22 cellular contexts compared by ENCODE assay signal in the genomic region with DNA sequence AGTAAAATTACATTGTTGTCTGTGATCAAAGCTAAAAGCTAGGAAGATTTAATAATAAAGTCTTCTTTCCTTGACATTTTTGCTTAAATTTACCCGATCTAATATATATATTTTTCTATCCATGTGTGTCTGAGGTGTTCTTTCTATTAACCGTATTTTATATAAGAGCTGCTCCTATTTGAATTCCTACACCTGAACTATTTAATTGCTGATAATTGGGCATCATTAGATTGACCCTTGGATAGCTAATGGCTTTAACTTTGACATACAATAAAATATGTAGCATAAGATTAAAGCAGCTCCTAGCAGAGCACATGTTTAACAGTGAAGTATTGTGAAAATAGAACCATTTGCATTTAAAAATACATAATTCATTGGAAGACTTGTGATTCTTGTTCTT.
DNase-seq lines count a peak whose midpoint lies in the region; ATAC-seq, FAIRE-seq and TF ChIP-seq lines count a peak whose summit lies in the region.
"Had no signal": no experiment of that assay in that cellular context is flagged by ENCODE, and none has a peak within 500 bp of the region (broad histone marks: within the 10 kb centered on the region; RNA-seq: fewer than 3 reads in every experiment).

No MANE protein-coding gene starts in this region.

- H4K20me1 ChIP-seq in H1 (replicated peaks in 1 of 2; ENCODE audit: control insufficient read depth in 1 of 2, insufficient read depth in 2 of 2, low read length in 2 of 2) (no peaks in the 10 kb centered on the region), neural progenitor cell (ENCODE audit: low read depth) (peaks cover 22% of the 10 kb centered on the region)
- H4K20me1 ChIP-seq: BLaER1 had no signal

- no peak overlapping the region for H2BK12ac ChIP-seq in H1 (ENCODE audit: low read depth, low read length)

- H3K79me2 ChIP-seq in ACC112 (ENCODE audit: control insufficient read depth, insufficient read depth, low read length, unreplicated experiment) (peaks cover 11% of the 10 kb centered on the region), H1 (ENCODE audit: control insufficient read depth in 1 of 2, insufficient read depth in 2 of 2, low read length in 2 of 2) (no peaks in the 10 kb centered on the region), neural progenitor cell (ENCODE audit: low read depth) (no peaks in the 10 kb centered on the region)

- peak overlapping the region; percentile 81 for H3K4me3 Mint-ChIP-seq in neural progenitor cell
- peak overlapping the region; percentile 65 for H3K4me3 Mint-ChIP-seq in progenitor cell of endocrine pancreas (ENCODE audit: low read depth)
- H3K4me3 Mint-ChIP-seq: CD14-positive monocyte; CD8-positive, alpha-beta T cell; GM23338; IgD-negative memory B cell had no signal

- no peak overlapping the region for H3K14ac ChIP-seq in H1 (ENCODE audit: insufficient read length)

- H3K4me2 ChIP-seq in H1 (ENCODE audit: insufficient read depth in 1 of 2, low read depth in 2 of 2, low read length in 2 of 2): no peak overlapping the region
- no peak overlapping the region for H3K4me2 ChIP-seq in neural progenitor cell
- H3K4me2 ChIP-seq: A549, BLaER1, GM23338 had no signal

- H3K9ac ChIP-seq in H1 (replicated peaks in 1 of 4; ENCODE audit: extremely low read depth in 1 of 4, low read depth in 3 of 4, low read length in 3 of 4): no peak overlapping the region
- no peak overlapping the region for H3K9ac ChIP-seq in neural progenitor cell
- H3K9ac ChIP-seq: BLaER1 had no signal

- no peak overlapping the region for H4K8ac ChIP-seq in H1 (ENCODE audit: extremely low read depth, insufficient read depth, low read length)

- H3K4me1 Mint-ChIP-seq in neural progenitor cell (peaks cover 30% of the 10 kb centered on the region), progenitor cell of endocrine pancreas (ENCODE audit: low read depth) (peaks cover 27% of the 10 kb centered on the region)
- H3K4me1 Mint-ChIP-seq: CD14-positive monocyte had no signal

- TF ChIP-seq EP300 in H1 (IDR thresholded peaks at IDR 0.05; ENCODE audit: borderline replicate concordance in 1 of 2, low read depth in 2 of 2, low read length in 2 of 2): no peak

- H3K27me3 ChIP-seq in ACC112 (ENCODE audit: insufficient read depth, low read length) (no peaks in the 10 kb centered on the region), H1 (replicated peaks in 1 of 4; ENCODE audit: control insufficient read depth in 3 of 4, extremely low read depth in 1 of 4, insufficient read depth in 3 of 4, low read length in 3 of 4) (no peaks in the 10 kb centered on the region), neural progenitor cell (peaks cover 71% of the 10 kb centered on the region)
- H3K27me3 ChIP-seq: BLaER1 had no signal

- H3K27ac Mint-ChIP-seq in neural progenitor cell (no peak overlapping the region), progenitor cell of endocrine pancreas (no peak overlapping the region)
- H3K27ac Mint-ChIP-seq: CD14-positive monocyte; CD8-positive, alpha-beta T cell; GM23338; IgD-negative memory B cell had no signal

- H3K23me2 ChIP-seq in H1 (ENCODE audit: low read depth, low read length): no peaks in the 10 kb centered on the region

- peaks cover 7% of the 10 kb centered on the region for H3K27me3 Mint-ChIP-seq in neural progenitor cell (ENCODE audit: insufficient read depth, low read depth)
- no peaks in the 10 kb centered on the region for H3K27me3 Mint-ChIP-seq in progenitor cell of endocrine pancreas
- H3K27me3 Mint-ChIP-seq: IgD-negative memory B cell had no signal

- CTCF ChIA-PET in H1 (lab: Charles Lee; ENCODE audit: partially characterized antibody): interaction anchor here (0.5 to 1.4 kb wide), 2 partner anchors 409 to 733 kb away, joined by 3 to 4 read pairs; no protein-coding TSS in a partner anchor

- TF ChIP-seq RAD21 in H1 (IDR thresholded peaks at IDR 0.05 in 1 of 2, conservative IDR thresholded peaks at IDR 0.05 in 1 of 2; ENCODE audit: low read depth in 2 of 2, low read length in 2 of 2): no peak

- intact Hi-C loops in sciatic nerve (cut with DNase I): no loop called here

- H3K36me3 Mint-ChIP-seq in neural progenitor cell: no peaks in the 10 kb centered on the region
- H3K36me3 Mint-ChIP-seq in progenitor cell of endocrine pancreas (ENCODE audit: insufficient read depth): no peaks in the 10 kb centered on the region
- H3K36me3 Mint-ChIP-seq: CD14-positive monocyte; CD8-positive, alpha-beta T cell; IgD-negative memory B cell had no signal

- H3K9me3 Mint-ChIP-seq in neural progenitor cell (peaks cover 7% of the 10 kb centered on the region), progenitor cell of endocrine pancreas (ENCODE audit: low read depth) (peaks cover 7% of the 10 kb centered on the region)
- H3K9me3 Mint-ChIP-seq: GM23338, IgD-negative memory B cell had no signal

- H2BK15ac ChIP-seq in H1 (ENCODE audit: low read length): no peak overlapping the region

- H3K4me1 ChIP-seq in ACC112 (ENCODE audit: control insufficient read depth, insufficient read depth, low read length, unreplicated experiment) (peaks cover 16% of the 10 kb centered on the region), H1 (replicated peaks in 1 of 4; ENCODE audit: control insufficient read depth in 3 of 4, insufficient read depth in 4 of 4, low read length in 3 of 4) (peaks cover 0 to 4% (median 0%) of the 10 kb centered on the region in 4 experiments; a peak in 2 of 7 replicates), neural progenitor cell (peaks cover 8% of the 10 kb centered on the region)
- H3K4me1 ChIP-seq: A549 had no signal

- ATAC-seq in sciatic nerve: no peak
- ATAC-seq: A549; CD8-positive, alpha-beta T cell; GM12878; GM23338; HCT116; HepG2 had no signal

- H3F3A ChIP-seq in neural progenitor cell (ENCODE audit: low read depth): no peaks in the 10 kb centered on the region

- POLR2A ChIA-PET in H1 (lab: Charles Lee; ENCODE audit: partially characterized antibody): no interaction called here

- TF ChIP-seq POLR2A in H1 (IDR thresholded peaks at IDR 0.05; ENCODE audit: control extremely low read depth in 1 of 2, low read depth in 2 of 2, low read length in 2 of 2): no peak

- H3K36me3 ChIP-seq in ACC112 (ENCODE audit: insufficient read depth, low read length) (no peaks in the 10 kb centered on the region), H1 (ENCODE audit: control insufficient read depth in 2 of 4, insufficient read depth in 4 of 4, low read length in 3 of 4) (no peaks in the 10 kb centered on the region), neural progenitor cell (no peaks in the 10 kb centered on the region)
- H3K36me3 ChIP-seq: BLaER1 had no signal

- no peak overlapping the region for H2AK5ac ChIP-seq in H1 (ENCODE audit: low read depth, low read length)

- no peak overlapping the region for H4K5ac ChIP-seq in H1 (ENCODE audit: insufficient read length, low read depth, low read length)

- no peak overlapping the region for H2BK5ac ChIP-seq in H1 (ENCODE audit: low read depth, low read length)

- peak overlapping the region; percentile 78 for H3K4me3 ChIP-seq in ACC112 (ENCODE audit: low read depth, low read length)
- H3K4me3 ChIP-seq in H1 (ENCODE audit: extremely low read depth in 1 of 4, insufficient read depth in 2 of 4, low read depth in 3 of 4, low read length in 4 of 4): no peak overlapping the region
- H3K4me3 ChIP-seq in neural progenitor cell: no peak overlapping the region
- H3K4me3 ChIP-seq: A549, BLaER1, GM12878, GM23338 had no signal

- H3K27ac ChIP-seq in ACC112 (ENCODE audit: low read depth, low read length): no peak overlapping the region
- H3K27ac ChIP-seq in H1 (ENCODE audit: low read depth, low read length): no peak overlapping the region
- no peak overlapping the region for H3K27ac ChIP-seq in neural progenitor cell
- H3K27ac ChIP-seq: 22Rv1, A549, BLaER1 had no signal

- no peak overlapping the region for H4K91ac ChIP-seq in H1 (replicated peaks; ENCODE audit: insufficient read length, low read length)

- H3K56ac ChIP-seq in H1 (replicated peaks; ENCODE audit: insufficient read length, low read depth, low read length): no peak overlapping the region

- 91% methylated on average over 2 of the region's 2 CpGs; no CpG with 5 or more reads in 1 of the 2 experiments for WGBS in H1 (ENCODE audit: extremely low coverage in 1 of 2, insufficient coverage in 1 of 2, insufficient read length in 1 of 2, insufficient replicate concordance in 2 of 2, low coverage in 1 of 2, low lambda C conversion rate in 2 of 2, missing lambda C conversion rate in 1 of 2), 2 experiments

- no peak overlapping the region for H3K18ac ChIP-seq in H1 (ENCODE audit: extremely low read depth, low read length)

- DNase-seq in H1 (ENCODE audit: low read depth in 1 of 2, low spot score in 2 of 2): no peak
- DNase-seq in neural progenitor cell (ENCODE audit: low spot score): no peak
- no peak for DNase-seq in progenitor cell of endocrine pancreas (ENCODE audit: low spot score, unreplicated experiment)
- no peak for DNase-seq in sciatic nerve (ENCODE audit: low spot score)
- DNase-seq in HTR-8/SVneo (ENCODE audit: insufficient read length, low spot score): no peak
- DNase-seq in DMS 273 treated with DMSO at 0.1 percent for 48 hours (lab: John Stamatoyannopoulos, UW): no peak
- DNase-seq: Calu3; CD8-positive, alpha-beta T cell; DMS53; DND-41; EL; H7 had no signal

- no peak overlapping the region for H2AFZ ChIP-seq in ACC112 (ENCODE audit: low read length, unreplicated experiment)
- no peak overlapping the region for H2AFZ ChIP-seq in H1 (ENCODE audit: low read length)
- no peak overlapping the region for H2AFZ ChIP-seq in neural progenitor cell (replicated peaks)
- H2AFZ ChIP-seq: GM23338 had no signal

- H3K4ac ChIP-seq in H1 (replicated peaks; ENCODE audit: insufficient read length, low read depth, low read length): no peak overlapping the region

- no peak overlapping the region for H2BK20ac ChIP-seq in H1 (ENCODE audit: low read length)

- H3K9me3 ChIP-seq in H1 (ENCODE audit: insufficient read depth in 2 of 2, low read depth in 1 of 2, low read length in 1 of 2) (no peaks in the 10 kb centered on the region), neural progenitor cell (ENCODE audit: low read depth) (no peaks in the 10 kb centered on the region)
- H3K9me3 ChIP-seq: A549, BLaER1 had no signal

- no peak overlapping the region for H3K23ac ChIP-seq in H1 (ENCODE audit: insufficient read length)

- H2BK120ac ChIP-seq in H1 (replicated peaks; ENCODE audit: low read depth, low read length): no peak overlapping the region

- H3K79me1 ChIP-seq in H1 (ENCODE audit: low read depth, low read length): no peaks in the 10 kb centered on the region

- TF ChIP-seq CTCF in H1 (IDR thresholded peaks at IDR 0.05; ENCODE audit: control extremely low read depth in 1 of 3, insufficient read depth in 1 of 3, low read depth in 1 of 3, low read length in 3 of 3) (no peak), neural progenitor cell (IDR thresholded peaks at IDR 0.05) (no peak), progenitor cell of endocrine pancreas (IDR thresholded peaks at IDR 0.05; ENCODE audit: unreplicated experiment) (no peak)

- FAIRE-seq in H1 (lab: Jason Lieb, UNC) (no peak), HTR-8/SVneo (lab: Jason Lieb, UNC) (no peak)
- FAIRE-seq: A549, GM12878, HepG2 had no signal

TF ChIP-seq in H1, 55 proteins besides CTCF, POLR2A, EP300 and RAD21 (continues in another document):
- no peak for TF ChIP-seq TAF1 (IDR thresholded peaks at IDR 0.05; ENCODE audit: low read depth, low read length)
